19 cellular contexts compared by ENCODE assay signal in the genomic region with DNA sequence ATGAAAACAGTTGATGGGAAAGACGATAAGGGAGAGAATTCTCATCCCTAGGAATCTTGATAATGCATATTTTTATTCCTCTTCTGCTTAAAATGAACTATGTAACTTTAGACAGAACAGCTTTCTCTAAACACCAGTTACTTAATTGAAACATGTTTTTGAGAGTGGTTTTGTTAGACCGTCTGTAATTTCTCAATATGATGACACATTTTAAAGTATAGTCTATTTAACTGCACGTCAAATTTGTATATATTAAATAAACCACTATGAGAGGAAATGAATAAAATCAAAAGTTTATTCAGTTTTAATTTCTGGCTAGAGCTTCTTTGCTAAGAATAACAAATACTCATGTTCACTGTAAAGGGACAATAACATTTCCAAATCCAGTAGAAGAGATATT.
DNase-seq lines count a peak whose midpoint lies in the region; ATAC-seq and TF ChIP-seq lines count a peak whose summit lies in the region.
"Had no signal": no experiment of that assay in that cellular context is flagged by ENCODE, and none has a peak within 500 bp of the region (broad histone marks: within the 10 kb centered on the region; RNA-seq: fewer than 3 reads in every experiment).

No MANE protein-coding gene starts in this region.

- H3K36me3 ChIP-seq in SK-N-SH (replicated peaks in 1 of 2; ENCODE audit: control insufficient read depth in 1 of 2, insufficient read depth in 2 of 2, low read length in 1 of 2), result no peaks in the 10 kb centered on the region
- H3K36me3 ChIP-seq in neuron (ENCODE audit: insufficient read depth, low read length), result no peaks in the 10 kb centered on the region
- H3K36me3 ChIP-seq in esophagus squamous epithelium, result no peaks in the 10 kb centered on the region
- no peaks in the 10 kb centered on the region for H3K36me3 ChIP-seq in neuronal stem cell (replicated peaks in 1 of 2; ENCODE audit: control insufficient read depth in 2 of 2, insufficient read depth in 2 of 2, low read length in 2 of 2)
- H3K36me3 ChIP-seq: BLaER1 had no signal

- H3K4me2 ChIP-seq in SK-N-SH (no peak overlapping the region), neuronal stem cell (ENCODE audit: insufficient read depth, low read length, poor library complexity, severe bottlenecking) (no peak overlapping the region)
- H3K4me2 ChIP-seq: BLaER1, GM23338 had no signal

- H3K4me3 ChIP-seq in SK-N-SH (ENCODE audit: low read depth in 2 of 2, low read length in 1 of 2), result no peak overlapping the region
- H3K4me3 ChIP-seq in neuron (ENCODE audit: low read length), result no peak overlapping the region
- H3K4me3 ChIP-seq in esophagus squamous epithelium, result no peak overlapping the region
- no peak overlapping the region for H3K4me3 ChIP-seq in neuronal stem cell (ENCODE audit: low read length in 2 of 2)
- H3K4me3 ChIP-seq: BLaER1, GM12878, GM23338 had no signal

- H3K14ac ChIP-seq in neuronal stem cell (ENCODE audit: low read length), result no peak overlapping the region

- 55% methylated on average over 3 of the region's 3 CpGs for WGBS in SK-N-SH (ENCODE audit: low lambda C conversion rate)
- WGBS in esophagus squamous epithelium, 2 donors, result 45 to 61% methylated on average over 3 of the region's 3 CpGs
- no CpG with 5 or more reads among the region's 3 CpGs for WGBS in neuronal stem cell (ENCODE audit: extremely low coverage in 2 of 2, insufficient read length in 2 of 2, insufficient replicate concordance in 1 of 2), 2 donors

- H4K91ac ChIP-seq in neuronal stem cell (ENCODE audit: low read depth, low read length, poor library complexity), result no peak overlapping the region

- no peaks in the 10 kb centered on the region for H4K20me1 ChIP-seq in SK-N-SH (ENCODE audit: insufficient read depth)
- H4K20me1 ChIP-seq: BLaER1 had no signal

- H2AFZ ChIP-seq in SK-N-SH (ENCODE audit: low read depth) (0 out of 2 replicates have a peak overlapping the region, but pooled peaks have one; percentile 13), neuron (ENCODE audit: low read depth, low read length) (peak overlapping the region; percentile 46), neuronal stem cell (ENCODE audit: low read length) (no peak overlapping the region)
- H2AFZ ChIP-seq: GM23338 had no signal

- TF ChIP-seq RAD21 in SK-N-SH (IDR thresholded peaks at IDR 0.05; ENCODE audit: low read length), result no peak

- H3K4me1 ChIP-seq in SK-N-SH (ENCODE audit: control insufficient read depth in 1 of 2, insufficient read depth in 2 of 2, low read depth in 1 of 2, low read length in 1 of 2) (no peaks in the 10 kb centered on the region; a peak in 1 of 4 replicates), neuron (ENCODE audit: insufficient read depth, low read length) (no peaks in the 10 kb centered on the region), esophagus squamous epithelium (no peaks in the 10 kb centered on the region), neuronal stem cell (ENCODE audit: control insufficient read depth in 2 of 2, insufficient read depth in 1 of 2, low read depth in 1 of 2, low read length in 2 of 2) (no peaks in the 10 kb centered on the region)
- H3K4me1 ChIP-seq: BLaER1, Caco-2 had no signal

- H3K18ac ChIP-seq in neuronal stem cell (ENCODE audit: low read length), result no peak overlapping the region

- no peak for ATAC-seq in SK-N-SH treated with all-trans-retinoic acid at 6 μM for 48 hours
- ATAC-seq: CD8-positive, alpha-beta T cell; GM12878; GM23338; HCT116 had no signal

- H4K8ac ChIP-seq in neuronal stem cell (ENCODE audit: low read depth, low read length), result no peak overlapping the region

- H3K4ac ChIP-seq in neuronal stem cell (ENCODE audit: low read length), result no peak overlapping the region

- no peak overlapping the region for H2BK15ac ChIP-seq in neuronal stem cell (ENCODE audit: low read length)

- H3K9ac ChIP-seq in SK-N-SH (no peak overlapping the region), neuronal stem cell (ENCODE audit: low read depth, low read length, poor library complexity) (no peak overlapping the region)
- H3K9ac ChIP-seq: BLaER1 had no signal

- H2AK5ac ChIP-seq in neuronal stem cell (ENCODE audit: low read depth, low read length), result no peak overlapping the region

- no peak overlapping the region for H2BK12ac ChIP-seq in neuronal stem cell (ENCODE audit: low read length)

- no peaks in the 10 kb centered on the region for H3K9me2 ChIP-seq in SK-N-SH

- no peaks in the 10 kb centered on the region for H3K79me1 ChIP-seq in neuronal stem cell (ENCODE audit: low read depth, low read length)

- CTCF ChIA-PET in SK-N-SH (lab: Yijun Ruan, JAX), result no interaction called here

- H3K27me3 ChIP-seq in SK-N-SH (ENCODE audit: insufficient read depth), result no peaks in the 10 kb centered on the region
- no peaks in the 10 kb centered on the region for H3K27me3 ChIP-seq in neuron (ENCODE audit: insufficient read depth, low read length)
- no peaks in the 10 kb centered on the region for H3K27me3 ChIP-seq in esophagus squamous epithelium
- no peaks in the 10 kb centered on the region for H3K27me3 ChIP-seq in neuronal stem cell (ENCODE audit: control insufficient read depth in 3 of 3, insufficient read depth in 3 of 3, low read depth in 1 of 3, low read length in 3 of 3)
- H3K27me3 ChIP-seq: BLaER1 had no signal

- no peak overlapping the region; a peak in 1 of 4 replicates for H3K27ac ChIP-seq in SK-N-SH (ENCODE audit: low read depth in 2 of 2, low read length in 1 of 2)
- H3K27ac ChIP-seq in esophagus squamous epithelium, result no peak overlapping the region
- H3K27ac ChIP-seq in neuronal stem cell (replicated peaks; ENCODE audit: low read length), result no peak overlapping the region
- H3K27ac ChIP-seq: 22Rv1, BLaER1, C4-2B had no signal

- TF ChIP-seq CTCF in SK-N-SH (IDR thresholded peaks at IDR 0.05), result no peak
- TF ChIP-seq CTCF in esophagus squamous epithelium (IDR thresholded peaks at IDR 0.05), result no peak

- no peaks in the 10 kb centered on the region for H3K9me3 ChIP-seq in SK-N-SH
- no peaks in the 10 kb centered on the region for H3K9me3 ChIP-seq in neuron (ENCODE audit: low read length)
- no peaks in the 10 kb centered on the region for H3K9me3 ChIP-seq in esophagus squamous epithelium
- H3K9me3 ChIP-seq in neuronal stem cell (replicated peaks in 1 of 2; ENCODE audit: control insufficient read depth in 2 of 2, insufficient read depth in 1 of 2, low read depth in 1 of 2, low read length in 2 of 2), result no peaks in the 10 kb centered on the region
- H3K9me3 ChIP-seq: BLaER1, Caco-2 had no signal

- H2BK120ac ChIP-seq in neuronal stem cell (ENCODE audit: low read depth, low read length), result no peak overlapping the region

- DNase-seq in SK-N-SH (no peak), fibroblast of gingiva (ENCODE audit: low read depth) (peak; percentile 59), esophagus squamous epithelium (lab: John Stamatoyannopoulos, UW) (no peak), neuronal stem cell (ENCODE audit: low spot score) (no peak)
- DNase-seq: Caco-2; CD4-positive, CD25-positive, alpha-beta regulatory T cell; CD8-positive, alpha-beta T cell; DMS153; DND-41; GDM1; H9 had no signal

- H3F3A ChIP-seq in SK-N-SH (replicated peaks; ENCODE audit: insufficient read depth), result no peaks in the 10 kb centered on the region

- intact Hi-C loops in esophagus squamous epithelium (cut with DNase I), result no loop called here

- no peak for TF ChIP-seq EP300 in SK-N-SH (IDR thresholded peaks at IDR 0.05; ENCODE audit: borderline replicate concordance in 1 of 2, low read depth in 1 of 2, low read length in 1 of 2)

- POLR2A ChIA-PET in SK-N-SH (lab: Yijun Ruan, JAX), result no interaction called here

- H3K79me2 ChIP-seq in SK-N-SH (ENCODE audit: insufficient read depth), result no peaks in the 10 kb centered on the region

- no peak overlapping the region for H2BK5ac ChIP-seq in neuronal stem cell (ENCODE audit: low read length)

- no peak for TF ChIP-seq POLR2A in esophagus squamous epithelium (IDR thresholded peaks at IDR 0.05)

- H3K23ac ChIP-seq in neuronal stem cell (ENCODE audit: low read depth, low read length, poor library complexity), result no peak overlapping the region

TF ChIP-seq in SK-N-SH, 30 proteins besides CTCF, POLR2A, EP300 and RAD21 (continues in another document):
- TF ChIP-seq, protein P1, sequence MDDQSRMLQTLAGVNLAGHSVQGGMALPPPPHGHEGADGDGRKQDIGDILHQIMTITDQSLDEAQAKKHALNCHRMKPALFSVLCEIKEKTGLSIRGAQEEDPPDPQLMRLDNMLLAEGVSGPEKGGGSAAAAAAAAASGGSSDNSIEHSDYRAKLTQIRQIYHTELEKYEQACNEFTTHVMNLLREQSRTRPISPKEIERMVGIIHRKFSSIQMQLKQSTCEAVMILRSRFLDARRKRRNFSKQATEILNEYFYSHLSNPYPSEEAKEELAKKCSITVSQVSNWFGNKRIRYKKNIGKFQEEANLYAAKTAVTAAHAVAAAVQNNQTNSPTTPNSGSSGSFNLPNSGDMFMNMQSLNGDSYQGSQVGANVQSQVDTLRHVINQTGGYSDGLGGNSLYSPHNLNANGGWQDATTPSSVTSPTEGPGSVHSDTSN (IDR thresholded peaks at IDR 0.05), result no peak
- TF ChIP-seq RCOR1 (IDR thresholded peaks at IDR 0.05; ENCODE audit: low read length) (no peak), EZH2phosphoT487 (IDR thresholded peaks at IDR 0.05; ENCODE audit: borderline replicate concordance, low read depth) (no peak), YY1 (IDR thresholded peaks at IDR 0.05; ENCODE audit: low read depth) (no peak)

TF ChIP-seq in SK-N-SH treated with all-trans-retinoic acid at 6 μM for 48 hours, 23 proteins besides CTCF, POLR2A, EP300 and RAD21:
- TF ChIP-seq BACH2 (CRISPR knock-in tag; IDR thresholded peaks at IDR 0.05; ENCODE audit: borderline replicate concordance), result no peak
- no peak for TF ChIP-seq TCF4 (CRISPR knock-in tag; IDR thresholded peaks at IDR 0.05; ENCODE audit: borderline replicate concordance)
